13 cellular contexts compared by ENCODE assay signal in the genomic region with DNA sequence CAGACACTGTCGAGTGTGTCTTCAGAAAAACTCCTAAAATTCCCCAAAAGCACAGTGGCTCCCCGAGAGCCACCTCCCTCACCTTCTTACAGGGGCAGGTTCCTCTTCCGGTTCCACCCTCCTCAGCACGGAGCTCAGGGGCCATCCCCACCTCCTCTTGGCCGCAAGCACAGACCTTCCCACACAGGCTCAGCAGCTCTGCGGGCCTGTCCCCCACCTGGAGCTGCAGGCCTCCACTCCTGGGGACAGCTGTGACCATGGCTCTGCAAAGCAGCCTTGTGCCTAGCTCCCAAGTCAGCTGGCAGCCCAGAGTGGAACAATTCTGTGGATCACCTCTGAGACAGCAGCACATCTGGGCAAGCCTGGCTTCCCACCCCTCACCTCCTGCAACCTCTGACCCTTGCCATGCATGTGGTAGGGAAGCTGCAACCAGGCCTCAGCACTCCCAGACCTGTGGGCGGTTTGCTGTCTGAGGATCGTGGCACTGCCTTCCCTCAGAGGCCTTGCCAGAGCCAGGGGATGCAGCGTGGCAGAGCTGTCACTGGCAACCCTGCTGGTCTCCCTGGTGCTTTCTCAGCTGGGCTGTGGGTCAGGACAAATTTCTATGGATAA.
DNase-seq lines count a peak whose midpoint lies in the region; ATAC-seq and TF ChIP-seq lines count a peak whose summit lies in the region.
"Had no signal": no experiment of that assay in that cellular context is flagged by ENCODE, and none has a peak within 500 bp of the region (broad histone marks: within the 10 kb centered on the region; RNA-seq: fewer than 3 reads in every experiment).

No MANE protein-coding gene starts in this region.

- H3K27me3 Mint-ChIP-seq in activated CD8-positive, alpha-beta T cell treated with anti-CD3 and anti-CD28 coated beads, Interleukin-2, amount 10 ng/mL, durations not matched to agents 7 days and 5 days (ENCODE audit: low read depth) = no peaks in the 10 kb centered on the region
- H3K27me3 Mint-ChIP-seq in activated CD8-positive, alpha-beta T cell treated with anti-CD3 and anti-CD28 coated beads for 36 hours = no peaks in the 10 kb centered on the region
- no peaks in the 10 kb centered on the region for H3K27me3 Mint-ChIP-seq in T-cell
- H3K27me3 Mint-ChIP-seq: activated CD4-positive, alpha-beta memory T cell treated with anti-CD3 and anti-CD28 coated beads for 36 hours had no signal

- TF ChIP-seq POLR2A in upper lobe of left lung (IDR thresholded peaks at IDR 0.05) = no peak
- no peak for TF ChIP-seq POLR2A in breast epithelium (IDR thresholded peaks at IDR 0.05)

- peak overlapping the region; percentile 97 for H3K27ac Mint-ChIP-seq in activated CD8-positive, alpha-beta T cell treated with anti-CD3 and anti-CD28 coated beads, Interleukin-2, amount 10 ng/mL, durations not matched to agents 7 days and 5 days
- H3K27ac Mint-ChIP-seq in activated CD8-positive, alpha-beta T cell treated with anti-CD3 and anti-CD28 coated beads for 36 hours = no peak overlapping the region
- peak overlapping the region; percentile 25 to 81 for H3K27ac Mint-ChIP-seq in T-cell
- H3K27ac Mint-ChIP-seq: activated CD4-positive, alpha-beta memory T cell treated with anti-CD3 and anti-CD28 coated beads for 36 hours had no signal

- peaks cover 50% of the 10 kb centered on the region for H3K4me1 Mint-ChIP-seq in activated CD8-positive, alpha-beta T cell treated with anti-CD3 and anti-CD28 coated beads, Interleukin-2, amount 10 ng/mL, durations not matched to agents 7 days and 5 days (ENCODE audit: low read depth)
- peaks cover 11% of the 10 kb centered on the region for H3K4me1 Mint-ChIP-seq in activated CD8-positive, alpha-beta T cell treated with anti-CD3 and anti-CD28 coated beads for 36 hours (ENCODE audit: low read depth)
- peaks cover 8 to 28% (median 21%) of the 10 kb centered on the region in 3 donors for H3K4me1 Mint-ChIP-seq in T-cell

- 76 to 95% methylated on average over 3 to 9 of the region's 9 CpGs for WGBS in upper lobe of left lung, 2 donors

- ATAC-seq in activated CD8-positive, alpha-beta T cell treated with anti-CD3 and anti-CD28 coated beads, Interleukin-2, amount 10 ng/mL, durations not matched to agents 7 days and 5 days = no peak
- no peak for ATAC-seq in activated CD8-positive, alpha-beta T cell treated with anti-CD3 and anti-CD28 coated beads for 36 hours
- ATAC-seq in T-cell (replicated peaks in 1 of 4) = peak in 2 of 4 experiments; percentile 17 to 53
- peak; percentile 46 to 55 for ATAC-seq in upper lobe of left lung (ENCODE audit: low FRiP score in 2 of 2)
- ATAC-seq in HG03571 (IDR thresholded peaks at IDR 0.05; ENCODE audit: unreplicated experiment) = no peak

- peaks cover 23% of the 10 kb centered on the region for H3K36me3 Mint-ChIP-seq in activated CD8-positive, alpha-beta T cell treated with anti-CD3 and anti-CD28 coated beads, Interleukin-2, amount 10 ng/mL, durations not matched to agents 7 days and 5 days (ENCODE audit: low read depth)
- peaks cover 7% of the 10 kb centered on the region for H3K36me3 Mint-ChIP-seq in activated CD8-positive, alpha-beta T cell treated with anti-CD3 and anti-CD28 coated beads for 36 hours (ENCODE audit: low read depth)
- H3K36me3 Mint-ChIP-seq in T-cell = peaks cover 33% of the 10 kb centered on the region

- peak overlapping the region; percentile 68 to 72 for H3K27ac ChIP-seq in right atrium auricular region
- no peak overlapping the region for H3K27ac ChIP-seq in upper lobe of left lung
- H3K27ac ChIP-seq in breast epithelium = peak overlapping the region in 1 of 2 donors; percentile 22

- no peak overlapping the region for H3K4me3 Mint-ChIP-seq in activated CD8-positive, alpha-beta T cell treated with anti-CD3 and anti-CD28 coated beads, Interleukin-2, amount 10 ng/mL, durations not matched to agents 7 days and 5 days
- H3K4me3 Mint-ChIP-seq in activated CD8-positive, alpha-beta T cell treated with anti-CD3 and anti-CD28 coated beads for 36 hours = no peak overlapping the region
- no peak overlapping the region for H3K4me3 Mint-ChIP-seq in T-cell
- H3K4me3 Mint-ChIP-seq: activated CD4-positive, alpha-beta memory T cell treated with anti-CD3 and anti-CD28 coated beads for 36 hours had no signal

- POLR2A ChIA-PET in activated CD8-positive, alpha-beta T cell treated with anti-CD3 and anti-CD28 coated beads, Interleukin-2, amount 10 ng/mL, durations not matched to agents 7 days and 5 days (lab: Charles Lee) = interaction anchor here (2.6 kb wide), 1 partner anchor 34 kb away, joined by 11 read pairs; no protein-coding TSS in a partner anchor
- POLR2A ChIA-PET in activated CD8-positive, alpha-beta T cell treated with anti-CD3 and anti-CD28 coated beads for 36 hours (lab: Charles Lee) = no interaction called here
- POLR2A ChIA-PET in T-cell (lab: Charles Lee) = no interaction called here

- no peak for DNase-seq in activated CD8-positive, alpha-beta T cell treated with anti-CD3 and anti-CD28 coated beads, Interleukin-2, amount 10 ng/mL, durations not matched to agents 7 days and 5 days
- no peak for DNase-seq in activated CD8-positive, alpha-beta T cell treated with anti-CD3 and anti-CD28 coated beads for 36 hours
- DNase-seq in T-cell (no peak), right atrium auricular region (ENCODE audit: low spot score) (peak; percentile 56), upper lobe of left lung (peak in 1 of 2 donors; percentile 31), breast epithelium (ENCODE audit: low spot score in 2 of 2) (no peak), activated T-cell treated with anti-CD3 and anti-CD28 coated beads for 4 hours (no peak)
- DNase-seq: activated CD4-positive, alpha-beta memory T cell treated with anti-CD3 and anti-CD28 coated beads for 36 hours; MG63; SHP77; stimulated activated CD4-positive, alpha-beta T cell treated with anti-CD3 and anti-CD28 coated beads, Interleukin-2, amount 100 ng/mL, for 48 hours; T1000 had no signal

- no peak for TF ChIP-seq EP300 in upper lobe of left lung (IDR thresholded peaks at IDR 0.05)

- CTCF ChIA-PET in activated CD8-positive, alpha-beta T cell treated with anti-CD3 and anti-CD28 coated beads, Interleukin-2, amount 10 ng/mL, durations not matched to agents 7 days and 5 days (lab: Charles Lee) = interaction anchor here (1.5 kb wide), 1 partner anchor 11 kb away, joined by 7 read pairs; no protein-coding TSS in a partner anchor
- CTCF ChIA-PET in activated CD8-positive, alpha-beta T cell treated with anti-CD3 and anti-CD28 coated beads for 36 hours (lab: Charles Lee) = interaction anchor here (1.0 to 2.0 kb wide), 4 partner anchors 7 to 218 kb away, joined by 3 to 10 read pairs (median 3); no protein-coding TSS in a partner anchor
- CTCF ChIA-PET in T-cell (lab: Charles Lee) = interaction anchor here in 1 of 2 donors (1.3 kb wide), 1 partner anchor 12 kb away, joined by 4 read pairs; no protein-coding TSS in a partner anchor

- H3K4me3 ChIP-seq in right atrium auricular region (no peak overlapping the region), upper lobe of left lung (no peak overlapping the region), breast epithelium (no peak overlapping the region)
- H3K4me3 ChIP-seq: MG63 had no signal

- H3K9me3 Mint-ChIP-seq in activated CD8-positive, alpha-beta T cell treated with anti-CD3 and anti-CD28 coated beads, Interleukin-2, amount 10 ng/mL, durations not matched to agents 7 days and 5 days (ENCODE audit: insufficient read depth) = no peaks in the 10 kb centered on the region
- H3K9me3 Mint-ChIP-seq in activated CD8-positive, alpha-beta T cell treated with anti-CD3 and anti-CD28 coated beads for 36 hours = no peaks in the 10 kb centered on the region
- H3K9me3 Mint-ChIP-seq in T-cell = no peaks in the 10 kb centered on the region
- H3K9me3 Mint-ChIP-seq: activated CD4-positive, alpha-beta memory T cell treated with anti-CD3 and anti-CD28 coated beads for 36 hours had no signal

- H3K4me1 ChIP-seq in right atrium auricular region (peaks cover 0 to 25% of the 10 kb centered on the region in 2 donors), upper lobe of left lung (peaks cover 0 to 12% (median 0%) of the 10 kb centered on the region in 4 donors), breast epithelium (no peaks in the 10 kb centered on the region)

- TF ChIP-seq CTCF in activated CD8-positive, alpha-beta T cell treated with anti-CD3 and anti-CD28 coated beads for 36 hours (IDR thresholded peaks at IDR 0.05) = no peak
- no peak for TF ChIP-seq CTCF in right atrium auricular region (IDR thresholded peaks at IDR 0.05)
- TF ChIP-seq CTCF in upper lobe of left lung (IDR thresholded peaks at IDR 0.05) = no peak
- TF ChIP-seq CTCF in breast epithelium (IDR thresholded peaks at IDR 0.05) = no peak

- H3K27me3 ChIP-seq in right atrium auricular region = no peaks in the 10 kb centered on the region
- no peaks in the 10 kb centered on the region for H3K27me3 ChIP-seq in upper lobe of left lung
- no peaks in the 10 kb centered on the region for H3K27me3 ChIP-seq in breast epithelium
- H3K27me3 ChIP-seq: MG63 had no signal

- H3K36me3 ChIP-seq in right atrium auricular region (peaks cover 16% of the 10 kb centered on the region), upper lobe of left lung (peaks cover 4 to 27% (median 16%) of the 10 kb centered on the region in 4 donors), breast epithelium (no peaks in the 10 kb centered on the region)
- H3K36me3 ChIP-seq: MG63 had no signal

- intact Hi-C loops in activated CD8-positive, alpha-beta T cell treated with anti-CD3 and anti-CD28 coated beads for 36 hours (cut with micrococcal nuclease) = loop anchor here (10.0 kb wide), 1 partner anchor 209 kb away; no protein-coding TSS in a partner anchor
- intact Hi-C loops in breast epithelium (cut with DNase I; ENCODE audit: low total_unique reads) = no loop called here

- H3K9me3 ChIP-seq in right atrium auricular region = no peaks in the 10 kb centered on the region
- no peaks in the 10 kb centered on the region for H3K9me3 ChIP-seq in upper lobe of left lung
- H3K9me3 ChIP-seq in breast epithelium = no peaks in the 10 kb centered on the region
- H3K9me3 ChIP-seq: MG63 had no signal

Comparison
In these comparisons a context has a peak if more than half of its experiments do, and no peak if none do; other contexts are left out.
1. ATAC-seq: peak in upper lobe of left lung (2 of 2); none in activated CD8-positive, alpha-beta T cell treated with anti-CD3 and anti-CD28 coated beads, Interleukin-2, amount 10 ng/mL, durations not matched to agents 7 days and 5 days (single experiment), activated CD8-positive, alpha-beta T cell treated with anti-CD3 and anti-CD28 coated beads for 36 hours (single experiment) and HG03571 (single experiment).
2. H3K27ac ChIP-seq: peak in right atrium auricular region (2 of 2); none in upper lobe of left lung (0 of 4).